8 cellular contexts compared by ENCODE assay signal in the genomic region with DNA sequence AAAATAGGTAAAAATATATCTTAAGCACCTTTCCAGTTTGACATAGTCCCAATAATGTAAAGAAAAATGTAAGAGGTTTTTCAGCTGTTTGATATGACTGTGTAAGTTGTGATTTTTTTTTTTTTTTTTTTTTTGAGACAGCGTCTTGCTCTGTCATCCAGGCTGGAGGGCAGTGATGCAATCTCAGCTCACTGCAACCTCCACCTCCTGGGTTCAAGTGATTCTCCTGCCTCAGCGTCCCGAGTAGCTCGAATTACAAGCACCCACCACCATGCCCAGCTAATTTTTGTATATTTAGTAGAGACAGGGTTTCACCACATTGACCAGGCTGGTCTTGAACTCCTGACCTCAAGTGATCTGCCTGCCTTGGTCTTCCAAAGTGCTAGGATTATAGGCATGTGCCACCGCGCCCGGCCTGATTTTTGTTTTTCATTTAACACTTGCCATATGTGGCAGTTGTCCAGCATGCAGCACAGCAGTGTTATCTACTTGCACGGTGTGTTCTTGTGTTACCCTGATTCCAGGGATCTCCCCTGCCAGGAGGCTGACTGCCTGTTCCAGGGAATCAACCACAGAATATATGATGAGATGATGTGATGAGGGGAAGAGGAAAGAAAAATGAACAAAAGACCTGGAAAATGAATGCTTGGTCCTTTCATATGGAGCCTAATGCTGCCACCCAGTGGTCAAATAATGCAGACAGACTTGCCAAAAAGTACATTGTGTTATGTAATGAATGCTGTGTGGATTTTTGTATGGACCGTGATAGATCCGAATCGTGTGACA.
DNase-seq lines count a peak whose midpoint lies in the region; ATAC-seq lines count a peak whose summit lies in the region.

No MANE protein-coding gene starts in this region.

- H3K36me3 ChIP-seq in endocrine pancreas (ENCODE audit: control insufficient read depth, insufficient read depth, low read length) = no peaks in the 10 kb centered on the region

- no peaks in the 10 kb centered on the region for H3K4me1 ChIP-seq in endocrine pancreas (ENCODE audit: control insufficient read depth, insufficient read depth, low read length)

- H3K4me3 ChIP-seq in endocrine pancreas (ENCODE audit: control insufficient read depth, insufficient read depth, low read length) = peak overlapping the region; percentile 19

- peak; percentile 72 for ATAC-seq in HG03520 (IDR thresholded peaks at IDR 0.05; ENCODE audit: unreplicated experiment)
- no peak for ATAC-seq in HG02981 (IDR thresholded peaks at IDR 0.05; ENCODE audit: unreplicated experiment)

- peak; percentile 41 for DNase-seq in GDM1 (lab: John Stamatoyannopoulos, UW)
- DNase-seq in NCI-H748 (lab: John Stamatoyannopoulos, UW; ENCODE audit: unreplicated experiment) = peak; percentile 79
- peak; percentile 54 to 68 for DNase-seq in activated CD4-positive, alpha-beta T cell treated with anti-CD3 and anti-CD28 coated beads, Interleukin-2, amount 50 U/mL, for 48 hours
- DNase-seq in midbrain (lab: John Stamatoyannopoulos, UW) = peak; percentile 87
- DNase-seq in stimulated activated CD8-positive, alpha-beta memory T cell treated with anti-CD3 and anti-CD28 coated beads, Interleukin-4, amount 100 ng/mL, for 4 hours (ENCODE audit: low read depth in 2 of 2, low spot score in 1 of 2) = peak; percentile 21 to 31

- H3K9me3 ChIP-seq in endocrine pancreas (ENCODE audit: control insufficient read depth, low read length) = no peaks in the 10 kb centered on the region

- no peak overlapping the region for H3K9ac ChIP-seq in endocrine pancreas (ENCODE audit: control insufficient read depth, insufficient read depth, low read length)

- H3K27me3 ChIP-seq in endocrine pancreas (ENCODE audit: control insufficient read depth, insufficient read depth, low read length) = no peaks in the 10 kb centered on the region

Comparison
In these comparisons a context has a peak if more than half of its experiments do, and no peak if none do; other contexts are left out.
1. DNase-seq: peak in every context shown above with its lines; median percentile 87 in midbrain; 79 in NCI-H748; 61 in activated CD4-positive, alpha-beta T cell treated with anti-CD3 and anti-CD28 coated beads, Interleukin-2, amount 50 U/mL, for 48 hours; 41 in GDM1; 26 in stimulated activated CD8-positive, alpha-beta memory T cell treated with anti-CD3 and anti-CD28 coated beads, Interleukin-4, amount 100 ng/mL, for 4 hours.